Comparison of ENCODE assay signal across 11 cellular contexts in the genomic region with DNA sequence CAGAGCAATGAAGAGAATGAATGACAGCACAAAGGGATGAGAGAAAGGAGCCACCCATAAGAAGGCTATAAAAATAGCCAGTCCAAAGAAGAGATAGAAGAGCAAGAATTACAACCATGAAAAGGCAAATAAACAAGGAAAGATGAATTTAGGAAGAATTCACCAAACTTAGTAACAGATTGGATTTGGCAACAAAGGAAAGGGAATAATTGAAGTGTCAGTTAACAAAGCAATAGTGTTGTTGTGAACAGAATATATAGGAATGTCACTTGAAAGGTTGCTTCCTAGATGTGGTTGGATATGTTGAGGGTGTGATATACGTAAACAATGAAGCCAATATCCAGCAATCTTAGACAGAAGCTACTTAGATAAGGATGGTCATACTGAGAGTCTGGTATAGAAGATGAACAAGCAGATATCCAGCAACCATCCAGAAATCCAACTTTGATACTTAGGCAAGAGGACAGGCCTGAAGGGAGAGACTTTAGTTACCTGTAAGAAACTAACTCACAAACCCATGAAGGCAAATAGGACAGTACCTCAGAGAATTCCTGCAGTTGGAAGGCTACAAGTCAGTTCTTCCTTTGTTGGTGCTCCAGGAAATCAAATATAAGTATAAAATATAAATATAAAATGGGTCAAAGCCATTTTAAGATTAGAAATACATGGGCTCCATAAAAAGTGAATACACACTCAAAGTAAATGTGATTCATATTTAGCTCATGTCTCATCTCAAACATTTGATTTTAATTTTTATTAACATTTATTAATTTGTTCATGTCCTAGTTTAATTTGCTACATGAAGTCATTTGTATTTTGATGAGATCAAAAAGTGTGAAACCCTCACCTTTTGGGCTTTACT.
DNase-seq lines count a peak whose midpoint lies in the region; ATAC-seq and TF ChIP-seq lines count a peak whose summit lies in the region.
"Had no signal": no experiment of that assay in that cellular context is flagged by ENCODE, and none has a peak within 500 bp of the region (broad histone marks: within the 10 kb centered on the region; RNA-seq: fewer than 3 reads in every experiment).

No MANE protein-coding gene starts in this region.

- H3K4me3 Mint-ChIP-seq in CD8-positive, alpha-beta memory T cell: peak overlapping the region in 2 of 7 donors; percentile 2 to 55
- peak overlapping the region; percentile 46 for H3K4me3 Mint-ChIP-seq in activated naive CD8-positive, alpha-beta T cell
- no peak overlapping the region for H3K4me3 Mint-ChIP-seq in nephron progenitor cell

- H3K36me3 Mint-ChIP-seq in CD8-positive, alpha-beta memory T cell: peaks cover 0 to 22% (median 0%) of the 10 kb centered on the region in 3 donors
- no peaks in the 10 kb centered on the region for H3K36me3 Mint-ChIP-seq in activated naive CD8-positive, alpha-beta T cell
- peaks cover 3% of the 10 kb centered on the region for H3K36me3 Mint-ChIP-seq in nephron progenitor cell (ENCODE audit: low read depth)

- H3K27me3 Mint-ChIP-seq in CD8-positive, alpha-beta memory T cell: peaks cover 0 to 6% of the 10 kb centered on the region in 2 donors
- no peaks in the 10 kb centered on the region for H3K27me3 Mint-ChIP-seq in activated naive CD8-positive, alpha-beta T cell
- H3K27me3 Mint-ChIP-seq in nephron progenitor cell (ENCODE audit: low read depth, poor library complexity): peaks cover 3% of the 10 kb centered on the region
- H3K27me3 Mint-ChIP-seq: stimulated activated naive CD8-positive, alpha-beta T cell treated with anti-CD3 and anti-CD28 coated beads, Interleukin-15, amount 100 ng/mL, for 72 hours had no signal

- no peaks in the 10 kb centered on the region for H3K9me3 ChIP-seq in CD8-positive, alpha-beta memory T cell (ENCODE audit: low read length)
- no peaks in the 10 kb centered on the region for H3K9me3 ChIP-seq in HUES64 (ENCODE audit: insufficient read depth, low read depth, low read length)

- H3K27me3 ChIP-seq in CD8-positive, alpha-beta memory T cell (ENCODE audit: insufficient read depth, low read length, poor library complexity, severe bottlenecking): no peaks in the 10 kb centered on the region
- H3K27me3 ChIP-seq in HUES64 (ENCODE audit: insufficient read depth, low read length): no peaks in the 10 kb centered on the region

- WGBS in HUES64: 85% methylated on average over 1 of the region's 1 CpG

- peak overlapping the region in 7 of 8 donors; percentile 8 to 100 (median 74) for H3K27ac Mint-ChIP-seq in CD8-positive, alpha-beta memory T cell
- peak overlapping the region; percentile 99 for H3K27ac Mint-ChIP-seq in activated naive CD8-positive, alpha-beta T cell
- peak overlapping the region; percentile 2 for H3K27ac Mint-ChIP-seq in nephron progenitor cell

- POLR2A ChIA-PET in CD8-positive, alpha-beta memory T cell (lab: Charles Lee): interaction anchor here (0.5 to 8.9 kb wide), 9 partner anchors 10 to 90 kb away, joined by 3 to 426 read pairs (median 6); a partner anchor contains a TSS

- no peaks in the 10 kb centered on the region for H3K36me3 ChIP-seq in CD8-positive, alpha-beta memory T cell (ENCODE audit: insufficient read depth, low read length)
- H3K36me3 ChIP-seq in HUES64 (ENCODE audit: insufficient read depth, low read length): no peaks in the 10 kb centered on the region; the same call in 1 of the 2 replicates

- peaks cover 0 to 3% (median 0%) of the 10 kb centered on the region in 5 donors for H3K9me3 Mint-ChIP-seq in CD8-positive, alpha-beta memory T cell
- H3K9me3 Mint-ChIP-seq in activated naive CD8-positive, alpha-beta T cell (ENCODE audit: low read depth): no peaks in the 10 kb centered on the region
- no peaks in the 10 kb centered on the region for H3K9me3 Mint-ChIP-seq in nephron progenitor cell
- H3K9me3 Mint-ChIP-seq: stimulated activated naive CD8-positive, alpha-beta T cell treated with anti-CD3 and anti-CD28 coated beads, Interleukin-15, amount 100 ng/mL, for 72 hours had no signal

- no peak for ATAC-seq in GM21786 (IDR thresholded peaks at IDR 0.05; ENCODE audit: unreplicated experiment)
- ATAC-seq: esophagus mucosa; stimulated activated naive CD8-positive, alpha-beta T cell treated with anti-CD3 and anti-CD28 coated beads, Interleukin-15, amount 100 ng/mL, for 72 hours had no signal

- no peak for DNase-seq in CD8-positive, alpha-beta memory T cell
- DNase-seq in nephron progenitor cell: no peak
- DNase-seq in NCI-H2171 (lab: John Stamatoyannopoulos, UW): no peak
- DNase-seq in stimulated activated CD4-positive, alpha-beta T cell treated with anti-CD3 and anti-CD28 coated beads, Interleukin-2, amount 100 ng/mL, for 24 hours: no peak
- DNase-seq: central memory CD4-positive, alpha-beta T cell; NCI-H510A; stimulated activated naive CD8-positive, alpha-beta T cell treated with anti-CD3 and anti-CD28 coated beads, Interleukin-15, amount 100 ng/mL, for 72 hours had no signal

- CTCF ChIA-PET in CD8-positive, alpha-beta memory T cell (lab: Charles Lee): interaction anchor here (0.7 to 7.9 kb wide), 8 partner anchors 10 to 79 kb away, joined by 3 to 114 read pairs (median 36); a partner anchor contains a TSS

- TF ChIP-seq CTCF in nephron progenitor cell (IDR thresholded peaks at IDR 0.05): no peak

- H3K4me1 Mint-ChIP-seq in CD8-positive, alpha-beta memory T cell: peaks cover 26 to 53% (median 49%) of the 10 kb centered on the region in 3 donors
- H3K4me1 Mint-ChIP-seq in activated naive CD8-positive, alpha-beta T cell (ENCODE audit: low read depth): peaks cover 46% of the 10 kb centered on the region
- H3K4me1 Mint-ChIP-seq in nephron progenitor cell: peaks cover 44% of the 10 kb centered on the region

- no peak overlapping the region for H3K9ac ChIP-seq in HUES64 (ENCODE audit: low read depth, low read length)

- peak overlapping the region; percentile 95 for H3K27ac ChIP-seq in CD8-positive, alpha-beta memory T cell (ENCODE audit: low read depth, low read length)
- H3K27ac ChIP-seq in HUES64 (ENCODE audit: low read depth, low read length): peak overlapping the region; percentile 24; the same call in 1 of the 2 replicates

- H3K4me3 ChIP-seq in CD8-positive, alpha-beta memory T cell (ENCODE audit: low read length): no peak overlapping the region
- no peak overlapping the region for H3K4me3 ChIP-seq in HUES64 (ENCODE audit: low read length)

- H3K4me1 ChIP-seq in CD8-positive, alpha-beta memory T cell (ENCODE audit: insufficient read depth, low read length): peaks cover 21% of the 10 kb centered on the region
- H3K4me1 ChIP-seq in HUES64 (ENCODE audit: insufficient read depth, low read length): peaks cover 6% of the 10 kb centered on the region

Comparison
In these comparisons a context has a peak if more than half of its experiments do, and no peak if none do; other contexts are left out.
1. H3K27ac Mint-ChIP-seq: peak in every context shown above with its lines; median percentile 99 in activated naive CD8-positive, alpha-beta T cell; 74 in CD8-positive, alpha-beta memory T cell; 2 in nephron progenitor cell.